ENCODE assay signal across 4 cellular contexts in the genomic region with DNA sequence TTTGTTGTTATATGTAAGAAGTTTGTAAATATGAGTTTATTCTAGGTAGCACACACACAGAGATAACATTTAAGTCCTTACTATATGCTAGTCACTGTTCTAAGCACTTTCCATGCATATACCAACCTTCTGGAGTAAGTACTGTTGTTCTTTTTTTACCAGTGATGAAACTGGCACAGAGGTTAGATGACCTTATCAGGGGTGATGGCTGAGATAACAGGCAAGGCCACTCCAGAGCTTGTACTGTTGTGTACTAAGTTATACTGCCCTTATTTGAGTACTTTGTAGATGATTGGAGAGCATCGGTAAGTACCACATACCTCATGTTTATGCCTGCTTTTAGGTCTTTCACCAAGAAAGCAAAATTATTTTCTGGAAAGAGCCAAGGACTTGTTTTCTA.
"Had no signal": no experiment of that assay in that cellular context is flagged by ENCODE, and none has a peak within 500 bp of the region (broad histone marks: within the 10 kb centered on the region; RNA-seq: fewer than 3 reads in every experiment).

No MANE protein-coding gene starts in this region.

- H3K9me3 Mint-ChIP-seq: GM23338, H9, IgD-negative memory B cell had no signal

- H3K27me3 Mint-ChIP-seq: IgD-negative memory B cell had no signal

- H3K27ac Mint-ChIP-seq: GM23338, H9, IgD-negative memory B cell had no signal

- H2AFZ ChIP-seq: GM23338 had no signal

- ATAC-seq: GM23338 had no signal

- H3K4me2 ChIP-seq: GM23338 had no signal

- H3K4me3 Mint-ChIP-seq: GM23338, H9, IgD-negative memory B cell had no signal

- DNase-seq: H9, HCEC 1CT had no signal

- H3K4me3 ChIP-seq: GM23338 had no signal
